Comparison of ENCODE assay signal across 8 cellular contexts in the genomic region with DNA sequence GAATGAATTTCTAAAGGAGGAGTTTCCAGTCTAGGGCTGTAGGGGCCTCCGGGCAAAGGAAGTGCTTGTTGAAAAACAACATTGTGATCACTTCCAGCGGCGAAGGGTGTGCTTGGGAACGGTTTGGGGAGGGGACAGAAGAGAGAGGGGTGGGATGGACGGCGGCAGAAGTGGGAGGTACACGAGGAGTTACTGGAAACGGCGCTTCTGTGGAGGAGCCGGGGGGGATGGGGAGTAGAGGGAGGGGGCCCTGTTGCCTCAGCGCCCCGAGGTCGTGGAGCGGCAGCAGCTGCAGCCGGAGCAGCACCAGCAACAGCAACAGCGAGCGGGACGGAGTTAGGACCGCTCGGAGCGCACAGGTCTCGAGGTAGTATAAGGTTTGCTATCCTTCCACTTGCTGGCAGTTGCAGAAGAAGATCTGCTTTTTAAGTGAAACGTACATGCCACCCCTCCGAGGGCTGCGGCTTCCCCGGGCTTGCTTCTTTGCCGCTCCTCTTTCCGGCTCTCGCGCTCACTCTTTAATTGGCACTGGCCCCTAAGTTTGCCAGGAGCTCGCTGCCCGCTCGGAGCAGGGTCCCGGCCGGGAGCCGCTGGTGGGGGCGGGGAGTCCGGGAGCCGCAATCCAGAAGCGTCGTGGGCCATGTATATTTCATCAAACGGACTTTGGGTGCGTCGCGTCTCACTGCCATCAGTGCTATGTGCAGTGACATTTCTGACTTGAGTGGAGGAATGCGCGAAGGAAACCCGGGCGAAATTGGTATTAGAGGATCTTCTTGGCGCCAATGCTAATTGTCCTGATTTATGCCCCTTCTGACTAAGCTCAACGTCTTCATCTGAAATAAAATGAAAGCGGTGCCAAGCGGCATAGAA. TPM values are rescaled to one million over a fixed set of nuclear protein-coding genes. Genes with fewer than 3 reads are reported as not detected.
DNase-seq lines count a peak whose midpoint lies in the region; ATAC-seq and TF ChIP-seq lines count a peak whose summit lies in the region.

No MANE protein-coding gene starts in this region.

- H3K4me3 ChIP-seq in H7 (ENCODE audit: insufficient read depth, low read depth, low read length) (peak overlapping the region; percentile 81), SK-N-SH (ENCODE audit: low read depth in 2 of 2, low read length in 1 of 2) (peak overlapping the region; percentile 45 to 59), lung (peak overlapping the region; percentile 22), thoracic aorta (peak overlapping the region; percentile 77)

- peak; percentile 42 for ATAC-seq in lung (ENCODE audit: insufficient read depth, low FRiP score)
- ATAC-seq in thoracic aorta (ENCODE audit: insufficient number of reproducible peaks, low FRiP score, low read depth): no peak
- no peak for ATAC-seq in GM18870 (IDR thresholded peaks at IDR 0.05; ENCODE audit: unreplicated experiment)

- TF ChIP-seq EP300 in SK-N-SH (IDR thresholded peaks at IDR 0.05; ENCODE audit: borderline replicate concordance in 1 of 2, low read depth in 1 of 2, low read length in 1 of 2): no peak

- WGBS in SK-N-SH (ENCODE audit: low lambda C conversion rate): 3% methylated on average over 32 of the region's 53 CpGs
- WGBS in lung, 2 donors: 0 to 1% methylated on average over 46 to 53 of the region's 53 CpGs

- H3K4me2 ChIP-seq in SK-N-SH: peak overlapping the region; percentile 91

- no peak overlapping the region for H3K27ac ChIP-seq in SK-N-SH (ENCODE audit: low read depth in 2 of 2, low read length in 1 of 2)
- no peak overlapping the region for H3K27ac ChIP-seq in lung (ENCODE audit: low read depth in 1 of 2, low read length in 1 of 2)
- H3K27ac ChIP-seq in thoracic aorta: no peak overlapping the region

- H3K9me3 ChIP-seq in SK-N-SH (no peaks in the 10 kb centered on the region), lung (ENCODE audit: control insufficient read depth in 2 of 2, insufficient read depth in 1 of 2, low read length in 1 of 2) (peaks cover 0 to 4% of the 10 kb centered on the region in 2 donors), thoracic aorta (no peaks in the 10 kb centered on the region)

- no peaks in the 10 kb centered on the region for H3K79me2 ChIP-seq in SK-N-SH (ENCODE audit: insufficient read depth)

- H3K27me3 ChIP-seq in H7 (ENCODE audit: control insufficient read depth, insufficient read depth, low read length): peaks cover 6% of the 10 kb centered on the region
- H3K27me3 ChIP-seq in SK-N-SH (ENCODE audit: insufficient read depth): peaks cover 11% of the 10 kb centered on the region; the same call in 1 of the 2 replicates
- peaks cover 4% of the 10 kb centered on the region for H3K27me3 ChIP-seq in lung (ENCODE audit: control insufficient read depth, insufficient read depth)
- H3K27me3 ChIP-seq in thoracic aorta (replicated peaks; ENCODE audit: insufficient read depth): no peaks in the 10 kb centered on the region

- no peak overlapping the region for H3K9ac ChIP-seq in SK-N-SH

- CTCF ChIA-PET in SK-N-SH (lab: Yijun Ruan, JAX): interaction anchor here (1.0 kb wide), 2 partner anchors 181 to 389 kb away, joined by 3 read pairs; no protein-coding TSS in a partner anchor

- no peak for TF ChIP-seq CTCF in SK-N-SH (IDR thresholded peaks at IDR 0.05)
- TF ChIP-seq CTCF in lung (IDR thresholded peaks at IDR 0.05; ENCODE audit: control extremely low read depth, extremely low read depth): no peak
- no peak for TF ChIP-seq CTCF in thoracic aorta (IDR thresholded peaks at IDR 0.05)

- no peaks in the 10 kb centered on the region for H3K9me2 ChIP-seq in SK-N-SH

- H3K36me3 ChIP-seq in H7 (replicated peaks; ENCODE audit: control insufficient read depth, insufficient read depth, low read length) (no peaks in the 10 kb centered on the region), SK-N-SH (replicated peaks in 1 of 2; ENCODE audit: control insufficient read depth in 1 of 2, insufficient read depth in 2 of 2, low read length in 1 of 2) (no peaks in the 10 kb centered on the region), lung (ENCODE audit: control insufficient read depth in 2 of 2, insufficient read depth in 2 of 2, low read length in 2 of 2) (no peaks in the 10 kb centered on the region), thoracic aorta (no peaks in the 10 kb centered on the region)

- DNase-seq in EL (peak; percentile 74), H7 (peak; percentile 63), SK-N-SH (peak; percentile 65), ecto neural progenitor cell (ENCODE audit: low spot score) (peak; percentile 63), lung (ENCODE audit: low spot score) (peak; percentile 32), thoracic aorta (ENCODE audit: low spot score) (no peak), AML-193 (lab: John Stamatoyannopoulos, UW) (no peak)

- no peak for TF ChIP-seq RAD21 in SK-N-SH (IDR thresholded peaks at IDR 0.05; ENCODE audit: low read length)

- H4K20me1 ChIP-seq in SK-N-SH (ENCODE audit: insufficient read depth): no peaks in the 10 kb centered on the region

- H3K4me1 ChIP-seq in SK-N-SH (ENCODE audit: control insufficient read depth in 1 of 2, insufficient read depth in 2 of 2, low read depth in 1 of 2, low read length in 1 of 2) (peaks cover 0 to 13% of the 10 kb centered on the region in 2 experiments; a peak in 2 of 4 replicates), lung (ENCODE audit: control insufficient read depth in 2 of 2, insufficient read depth in 2 of 2, low read length in 2 of 2) (peaks cover 0 to 6% of the 10 kb centered on the region in 2 donors), thoracic aorta (ENCODE audit: control insufficient read depth in 1 of 2, low read depth in 2 of 2) (peaks cover 17 to 18% of the 10 kb centered on the region in 2 donors)

- POLR2A ChIA-PET in SK-N-SH (lab: Yijun Ruan, JAX): no interaction called here

- no peaks in the 10 kb centered on the region for H3F3A ChIP-seq in SK-N-SH (replicated peaks; ENCODE audit: insufficient read depth)

- H2AFZ ChIP-seq in SK-N-SH (ENCODE audit: low read depth): 0 out of 2 replicates have a peak overlapping the region, but pooled peaks have one; percentile 56

TF ChIP-seq in SK-N-SH, 30 proteins besides CTCF, POLR2A, EP300 and RAD21:
- peak; percentile 48 for TF ChIP-seq RCOR1 (IDR thresholded peaks at IDR 0.05; ENCODE audit: low read length)
- peak; percentile 5; the same call in 1 of the 2 replicates for TF ChIP-seq SMC3 (IDR thresholded peaks at IDR 0.05; ENCODE audit: low read depth, low read length)
- TF ChIP-seq MXI1 (IDR thresholded peaks at IDR 0.05; ENCODE audit: low read depth, low read length): peak; percentile 41; the same call in 1 of the 2 replicates
- TF ChIP-seq, protein P1, sequence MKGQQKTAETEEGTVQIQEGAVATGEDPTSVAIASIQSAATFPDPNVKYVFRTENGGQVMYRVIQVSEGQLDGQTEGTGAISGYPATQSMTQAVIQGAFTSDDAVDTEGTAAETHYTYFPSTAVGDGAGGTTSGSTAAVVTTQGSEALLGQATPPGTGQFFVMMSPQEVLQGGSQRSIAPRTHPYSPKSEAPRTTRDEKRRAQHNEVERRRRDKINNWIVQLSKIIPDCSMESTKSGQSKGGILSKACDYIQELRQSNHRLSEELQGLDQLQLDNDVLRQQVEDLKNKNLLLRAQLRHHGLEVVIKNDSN (IDR thresholded peaks at IDR 0.05; ENCODE audit: borderline replicate concordance, low read depth): no peak

RNA-seq across cellular contexts. Expression of a gene that starts 0.8 kb away (rescaled TPM):
- total RNA-seq in H7 (2014; rRNA removed; shearing (Covaris generic)): 3.7 and 5.4 TPM in 2 replicates
- polyA plus RNA-seq in SK-N-SH (2012; rRNA removed) (0.03 and 0.13 TPM in 2 replicates), lung (under 1 TPM; 0.72 to 0.83 TPM)
- 0.18 and 0.47 TPM in 2 replicates for polyA plus RNA-seq in SK-N-SH (2012; cell fraction: cytosol; rRNA removed)
- 0.17 and 0.48 TPM in 2 replicates for polyA plus RNA-seq in SK-N-SH (2012; cell fraction: nucleus; rRNA removed)
- total RNA-seq in lung (10 to 100 TPM in 1 of 2 donors, 1 to 10 TPM in 1; 6.9 to 26.7 TPM), thoracic aorta (1 to 10 TPM in 1 of 2 donors, under 1 TPM in 1; 0.99 to 1.4 TPM)

Comparison
In these comparisons a context has a peak if more than half of its experiments do, and no peak if none do; other contexts are left out.
1. DNase-seq: peak in EL (single experiment), H7 (single experiment), SK-N-SH (single experiment), ecto neural progenitor cell (single experiment) and lung (single experiment); none in thoracic aorta (single experiment) and AML-193 (0 of 2).
2. H3K4me3 ChIP-seq: peak in every context shown above with its lines; median percentile 81 in H7; 77 in thoracic aorta; 52 in SK-N-SH; 22 in lung.